In genomic region chr10:15231403-15231802, GRCh38 we compare ENCODE assay signal across 15 cellular contexts.
DNase-seq lines count a peak whose midpoint lies in the region; ATAC-seq and TF ChIP-seq lines count a peak whose summit lies in the region.
"Had no signal": no experiment of that assay in that cellular context is flagged by ENCODE, and none has a peak within 500 bp of the region (broad histone marks: within the 10 kb centered on the region; RNA-seq: fewer than 3 reads in every experiment).

No MANE protein-coding gene starts in this region.

- H3K27ac ChIP-seq in caudate nucleus (ENCODE audit: low read depth, low read length) = peak overlapping the region; percentile 74

- no peak overlapping the region for H3K4me3 Mint-ChIP-seq in Calu3 (ENCODE audit: low read depth, unreplicated experiment)
- H3K4me3 Mint-ChIP-seq in stimulated activated naive B cell treated with anti-CD40 and anti-IgM and Interleukin-4, amounts not matched to agents 10 μg/mL and 1 μg/mL and 100 μg/mL, for 72 hours = no peak overlapping the region
- H3K4me3 Mint-ChIP-seq: CD4-positive, CD25-positive, alpha-beta regulatory T cell; CD8-positive, alpha-beta memory T cell; H9; IgD-negative memory B cell had no signal

- H3K27me3 Mint-ChIP-seq in Calu3 (ENCODE audit: unreplicated experiment) = peaks cover 53% of the 10 kb centered on the region
- peaks cover 18 to 22% of the 10 kb centered on the region in 2 donors for H3K27me3 Mint-ChIP-seq in stimulated activated naive B cell treated with anti-CD40 and anti-IgM and Interleukin-4, amounts not matched to agents 10 μg/mL and 1 μg/mL and 100 μg/mL, for 72 hours
- H3K27me3 Mint-ChIP-seq: CD8-positive, alpha-beta memory T cell had no signal

- DNase-seq in Calu3 = peak; percentile 22
- peak; percentile 6 for DNase-seq in NCI-H69 (lab: John Stamatoyannopoulos, UW)
- DNase-seq in caudate nucleus (lab: John Stamatoyannopoulos, UW) = no peak
- DNase-seq in stimulated activated naive B cell treated with anti-CD40 and anti-IgM and Interleukin-4, amounts not matched to agents 10 μg/mL and 1 μg/mL and 100 μg/mL, for 72 hours = no peak
- DNase-seq in Right ventricle myocardium inferior (ENCODE audit: missing footprints) = no peak
- no peak for DNase-seq in MV-4-11 (lab: John Stamatoyannopoulos, UW)
- DNase-seq: ACHN; BE2C; C1 segment of cervical spinal cord; CD4-positive, CD25-positive, alpha-beta regulatory T cell; CD8-positive, alpha-beta memory T cell; COR-L47; H9 had no signal

- no peak for TF ChIP-seq CTCF in Calu3 (IDR thresholded peaks at IDR 0.05; ENCODE audit: unreplicated experiment)

- no peaks in the 10 kb centered on the region for H3K36me3 Mint-ChIP-seq in Calu3 (ENCODE audit: insufficient read depth, unreplicated experiment)
- no peaks in the 10 kb centered on the region for H3K36me3 Mint-ChIP-seq in stimulated activated naive B cell treated with anti-CD40 and anti-IgM and Interleukin-4, amounts not matched to agents 10 μg/mL and 1 μg/mL and 100 μg/mL, for 72 hours
- H3K36me3 Mint-ChIP-seq: IgD-negative memory B cell had no signal

- peaks cover 2% of the 10 kb centered on the region for H3K9me3 Mint-ChIP-seq in Calu3 (ENCODE audit: low read depth, unreplicated experiment)
- H3K9me3 Mint-ChIP-seq in stimulated activated naive B cell treated with anti-CD40 and anti-IgM and Interleukin-4, amounts not matched to agents 10 μg/mL and 1 μg/mL and 100 μg/mL, for 72 hours = peaks cover 3 to 8% of the 10 kb centered on the region in 2 donors
- H3K9me3 Mint-ChIP-seq: CD4-positive, CD25-positive, alpha-beta regulatory T cell; CD8-positive, alpha-beta memory T cell had no signal

- BruUV-seq in Calu3 (replicated peaks; lab: Mats Ljungman, UMichigan) = no TSS peak

- no peak overlapping the region for H3K27ac Mint-ChIP-seq in Calu3 (ENCODE audit: unreplicated experiment)
- H3K27ac Mint-ChIP-seq in stimulated activated naive B cell treated with anti-CD40 and anti-IgM and Interleukin-4, amounts not matched to agents 10 μg/mL and 1 μg/mL and 100 μg/mL, for 72 hours = peak overlapping the region; percentile 16
- H3K27ac Mint-ChIP-seq: CD4-positive, CD25-positive, alpha-beta regulatory T cell; H9; IgD-negative memory B cell had no signal

- CTCF ChIA-PET in Calu3 (lab: Charles Lee) = interaction anchor here (0.7 to 0.8 kb wide), 3 partner anchors 17 to 1075 kb away, joined by 5 to 6 read pairs (median 6); no protein-coding TSS in a partner anchor

- H3K4me1 Mint-ChIP-seq in Calu3 (ENCODE audit: low read depth, unreplicated experiment) = peaks cover 7% of the 10 kb centered on the region
- H3K4me1 Mint-ChIP-seq in stimulated activated naive B cell treated with anti-CD40 and anti-IgM and Interleukin-4, amounts not matched to agents 10 μg/mL and 1 μg/mL and 100 μg/mL, for 72 hours = no peaks in the 10 kb centered on the region
- H3K4me1 Mint-ChIP-seq: H9, IgD-negative memory B cell had no signal

- ATAC-seq in stimulated activated naive B cell treated with anti-CD40 and anti-IgM and Interleukin-4, amounts not matched to agents 10 μg/mL and 1 μg/mL and 100 μg/mL, for 72 hours (replicated peaks) = no peak
- no peak for ATAC-seq in Right ventricle myocardium inferior
- ATAC-seq: HepG2 had no signal

- intact Hi-C loops in Calu3 (cut with micrococcal nuclease; ENCODE audit: unreplicated experiment) (loop anchor here (10.0 kb wide), 1 partner anchor 743 kb away; no protein-coding TSS in a partner anchor), Right ventricle myocardium inferior (cut with DNase I) (no loop called here)

Comparison
In these comparisons a context has a peak if more than half of its experiments do, and no peak if none do; other contexts are left out.
1. DNase-seq: peak in Calu3 (single experiment) and NCI-H69 (single experiment); none in caudate nucleus (0 of 61), stimulated activated naive B cell treated with anti-CD40 and anti-IgM and Interleukin-4, amounts not matched to agents 10 μg/mL and 1 μg/mL and 100 μg/mL, for 72 hours (single experiment), Right ventricle myocardium inferior (single experiment) and MV-4-11 (single experiment).